2 cellular contexts compared by ENCODE assay signal in the genomic region with DNA sequence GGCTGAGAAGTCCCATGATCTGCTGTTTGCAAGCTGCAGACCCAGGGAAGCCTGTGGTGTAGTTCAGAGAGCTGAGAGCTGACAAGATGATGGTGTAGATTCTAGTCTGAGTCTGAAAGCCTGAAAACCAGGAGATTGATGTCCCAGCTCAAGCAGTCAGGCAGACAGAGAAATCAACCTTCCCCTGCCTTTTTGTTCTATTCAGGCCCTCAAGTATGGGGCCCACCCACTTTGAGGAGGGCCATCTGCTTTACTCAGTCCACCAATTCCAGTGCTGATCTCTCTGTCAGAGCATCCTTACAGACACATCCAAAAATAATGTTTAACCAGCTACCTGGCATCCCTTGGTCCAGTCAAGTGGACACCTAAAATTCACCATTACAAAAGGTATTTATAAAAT.
TF ChIP-seq lines count a peak whose summit lies in the region.

No MANE protein-coding gene starts in this region.

TF ChIP-seq in GM23338, 12 proteins besides CTCF, POLR2A, EP300 and RAD21:
- TF ChIP-seq, protein P1, sequence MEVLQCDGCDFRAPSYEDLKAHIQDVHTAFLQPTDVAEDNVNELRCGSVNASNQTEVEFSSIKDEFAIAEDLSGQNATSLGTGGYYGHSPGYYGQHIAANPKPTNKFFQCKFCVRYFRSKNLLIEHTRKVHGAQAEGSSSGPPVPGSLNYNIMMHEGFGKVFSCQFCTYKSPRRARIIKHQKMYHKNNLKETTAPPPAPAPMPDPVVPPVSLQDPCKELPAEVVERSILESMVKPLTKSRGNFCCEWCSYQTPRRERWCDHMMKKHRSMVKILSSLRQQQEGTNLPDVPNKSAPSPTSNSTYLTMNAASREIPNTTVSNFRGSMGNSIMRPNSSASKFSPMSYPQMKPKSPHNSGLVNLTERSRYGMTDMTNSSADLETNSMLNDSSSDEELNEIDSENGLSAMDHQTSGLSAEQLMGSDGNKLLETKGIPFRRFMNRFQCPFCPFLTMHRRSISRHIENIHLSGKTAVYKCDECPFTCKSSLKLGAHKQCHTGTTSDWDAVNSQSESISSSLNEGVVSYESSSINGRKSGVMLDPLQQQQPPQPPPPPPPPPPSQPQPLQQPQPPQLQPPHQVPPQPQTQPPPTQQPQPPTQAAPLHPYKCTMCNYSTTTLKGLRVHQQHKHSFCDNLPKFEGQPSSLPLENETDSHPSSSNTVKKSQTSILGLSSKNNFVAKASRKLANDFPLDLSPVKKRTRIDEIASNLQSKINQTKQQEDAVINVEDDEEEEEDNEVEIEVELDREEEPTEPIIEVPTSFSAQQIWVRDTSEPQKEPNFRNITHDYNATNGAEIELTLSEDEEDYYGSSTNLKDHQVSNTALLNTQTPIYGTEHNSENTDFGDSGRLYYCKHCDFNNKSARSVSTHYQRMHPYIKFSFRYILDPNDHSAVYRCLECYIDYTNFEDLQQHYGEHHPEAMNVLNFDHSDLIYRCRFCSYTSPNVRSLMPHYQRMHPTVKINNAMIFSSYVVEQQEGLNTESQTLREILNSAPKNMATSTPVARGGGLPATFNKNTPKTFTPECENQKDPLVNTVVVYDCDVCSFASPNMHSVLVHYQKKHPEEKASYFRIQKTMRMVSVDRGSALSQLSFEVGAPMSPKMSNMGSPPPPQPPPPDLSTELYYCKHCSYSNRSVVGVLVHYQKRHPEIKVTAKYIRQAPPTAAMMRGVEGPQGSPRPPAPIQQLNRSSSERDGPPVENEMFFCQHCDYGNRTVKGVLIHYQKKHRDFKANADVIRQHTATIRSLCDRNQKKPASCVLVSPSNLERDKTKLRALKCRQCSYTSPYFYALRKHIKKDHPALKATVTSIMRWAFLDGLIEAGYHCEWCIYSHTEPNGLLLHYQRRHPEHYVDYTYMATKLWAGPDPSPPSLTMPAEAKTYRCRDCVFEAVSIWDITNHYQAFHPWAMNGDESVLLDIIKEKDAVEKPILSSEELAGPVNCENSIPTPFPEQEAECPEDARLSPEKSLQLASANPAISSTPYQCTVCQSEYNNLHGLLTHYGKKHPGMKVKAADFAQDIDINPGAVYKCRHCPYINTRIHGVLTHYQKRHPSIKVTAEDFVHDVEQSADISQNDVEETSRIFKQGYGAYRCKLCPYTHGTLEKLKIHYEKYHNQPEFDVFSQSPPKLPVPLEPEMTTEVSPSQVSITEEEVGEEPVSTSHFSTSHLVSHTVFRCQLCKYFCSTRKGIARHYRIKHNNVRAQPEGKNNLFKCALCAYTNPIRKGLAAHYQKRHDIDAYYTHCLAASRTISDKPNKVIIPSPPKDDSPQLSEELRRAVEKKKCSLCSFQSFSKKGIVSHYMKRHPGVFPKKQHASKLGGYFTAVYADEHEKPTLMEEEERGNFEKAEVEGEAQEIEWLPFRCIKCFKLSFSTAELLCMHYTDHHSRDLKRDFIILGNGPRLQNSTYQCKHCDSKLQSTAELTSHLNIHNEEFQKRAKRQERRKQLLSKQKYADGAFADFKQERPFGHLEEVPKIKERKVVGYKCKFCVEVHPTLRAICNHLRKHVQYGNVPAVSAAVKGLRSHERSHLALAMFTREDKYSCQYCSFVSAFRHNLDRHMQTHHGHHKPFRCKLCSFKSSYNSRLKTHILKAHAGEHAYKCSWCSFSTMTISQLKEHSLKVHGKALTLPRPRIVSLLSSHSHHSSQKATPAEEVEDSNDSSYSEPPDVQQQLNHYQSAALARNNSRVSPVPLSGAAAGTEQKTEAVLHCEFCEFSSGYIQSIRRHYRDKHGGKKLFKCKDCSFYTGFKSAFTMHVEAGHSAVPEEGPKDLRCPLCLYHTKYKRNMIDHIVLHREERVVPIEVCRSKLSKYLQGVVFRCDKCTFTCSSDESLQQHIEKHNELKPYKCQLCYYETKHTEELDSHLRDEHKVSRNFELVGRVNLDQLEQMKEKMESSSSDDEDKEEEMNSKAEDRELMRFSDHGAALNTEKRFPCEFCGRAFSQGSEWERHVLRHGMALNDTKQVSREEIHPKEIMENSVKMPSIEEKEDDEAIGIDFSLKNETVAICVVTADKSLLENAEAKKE (CRISPR knock-in tag; IDR thresholded peaks at IDR 0.05) = no peak
- no peak for TF ChIP-seq POLR2AphosphoS5 (IDR thresholded peaks at IDR 0.05; ENCODE audit: low read depth)
- no peak for TF ChIP-seq EZH2phosphoT487 (IDR thresholded peaks at IDR 0.05; ENCODE audit: unreplicated experiment)
- TF ChIP-seq, protein P2, sequence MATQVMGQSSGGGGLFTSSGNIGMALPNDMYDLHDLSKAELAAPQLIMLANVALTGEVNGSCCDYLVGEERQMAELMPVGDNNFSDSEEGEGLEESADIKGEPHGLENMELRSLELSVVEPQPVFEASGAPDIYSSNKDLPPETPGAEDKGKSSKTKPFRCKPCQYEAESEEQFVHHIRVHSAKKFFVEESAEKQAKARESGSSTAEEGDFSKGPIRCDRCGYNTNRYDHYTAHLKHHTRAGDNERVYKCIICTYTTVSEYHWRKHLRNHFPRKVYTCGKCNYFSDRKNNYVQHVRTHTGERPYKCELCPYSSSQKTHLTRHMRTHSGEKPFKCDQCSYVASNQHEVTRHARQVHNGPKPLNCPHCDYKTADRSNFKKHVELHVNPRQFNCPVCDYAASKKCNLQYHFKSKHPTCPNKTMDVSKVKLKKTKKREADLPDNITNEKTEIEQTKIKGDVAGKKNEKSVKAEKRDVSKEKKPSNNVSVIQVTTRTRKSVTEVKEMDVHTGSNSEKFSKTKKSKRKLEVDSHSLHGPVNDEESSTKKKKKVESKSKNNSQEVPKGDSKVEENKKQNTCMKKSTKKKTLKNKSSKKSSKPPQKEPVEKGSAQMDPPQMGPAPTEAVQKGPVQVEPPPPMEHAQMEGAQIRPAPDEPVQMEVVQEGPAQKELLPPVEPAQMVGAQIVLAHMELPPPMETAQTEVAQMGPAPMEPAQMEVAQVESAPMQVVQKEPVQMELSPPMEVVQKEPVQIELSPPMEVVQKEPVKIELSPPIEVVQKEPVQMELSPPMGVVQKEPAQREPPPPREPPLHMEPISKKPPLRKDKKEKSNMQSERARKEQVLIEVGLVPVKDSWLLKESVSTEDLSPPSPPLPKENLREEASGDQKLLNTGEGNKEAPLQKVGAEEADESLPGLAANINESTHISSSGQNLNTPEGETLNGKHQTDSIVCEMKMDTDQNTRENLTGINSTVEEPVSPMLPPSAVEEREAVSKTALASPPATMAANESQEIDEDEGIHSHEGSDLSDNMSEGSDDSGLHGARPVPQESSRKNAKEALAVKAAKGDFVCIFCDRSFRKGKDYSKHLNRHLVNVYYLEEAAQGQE (IDR thresholded peaks at IDR 0.05; ENCODE audit: unreplicated experiment) = no peak
- TF ChIP-seq ZNF331 (CRISPR knock-in tag; IDR thresholded peaks at IDR 0.05; ENCODE audit: low read depth) = no peak
- TF ChIP-seq EZH2 (IDR thresholded peaks at IDR 0.05; ENCODE audit: low read depth, unreplicated experiment) = no peak
- no peak for TF ChIP-seq ZNF114 (CRISPR knock-in tag; IDR thresholded peaks at IDR 0.05)
- no peak for TF ChIP-seq STAT1 (IDR thresholded peaks at IDR 0.05; ENCODE audit: unreplicated experiment)
- TF ChIP-seq, protein P3, sequence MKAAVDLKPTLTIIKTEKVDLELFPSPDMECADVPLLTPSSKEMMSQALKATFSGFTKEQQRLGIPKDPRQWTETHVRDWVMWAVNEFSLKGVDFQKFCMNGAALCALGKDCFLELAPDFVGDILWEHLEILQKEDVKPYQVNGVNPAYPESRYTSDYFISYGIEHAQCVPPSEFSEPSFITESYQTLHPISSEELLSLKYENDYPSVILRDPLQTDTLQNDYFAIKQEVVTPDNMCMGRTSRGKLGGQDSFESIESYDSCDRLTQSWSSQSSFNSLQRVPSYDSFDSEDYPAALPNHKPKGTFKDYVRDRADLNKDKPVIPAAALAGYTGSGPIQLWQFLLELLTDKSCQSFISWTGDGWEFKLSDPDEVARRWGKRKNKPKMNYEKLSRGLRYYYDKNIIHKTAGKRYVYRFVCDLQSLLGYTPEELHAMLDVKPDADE (IDR thresholded peaks at IDR 0.05) = no peak

TF ChIP-seq in WTC11, 78 proteins besides CTCF, POLR2A, EP300 and RAD21 (continued from another document):
- TF ChIP-seq, protein P4, sequence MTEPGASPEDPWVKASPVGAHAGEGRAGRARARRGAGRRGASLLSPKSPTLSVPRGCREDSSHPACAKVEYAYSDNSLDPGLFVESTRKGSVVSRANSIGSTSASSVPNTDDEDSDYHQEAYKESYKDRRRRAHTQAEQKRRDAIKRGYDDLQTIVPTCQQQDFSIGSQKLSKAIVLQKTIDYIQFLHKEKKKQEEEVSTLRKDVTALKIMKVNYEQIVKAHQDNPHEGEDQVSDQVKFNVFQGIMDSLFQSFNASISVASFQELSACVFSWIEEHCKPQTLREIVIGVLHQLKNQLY (CRISPR knock-in tag; IDR thresholded peaks at IDR 0.05) = no peak
- TF ChIP-seq, protein P5, sequence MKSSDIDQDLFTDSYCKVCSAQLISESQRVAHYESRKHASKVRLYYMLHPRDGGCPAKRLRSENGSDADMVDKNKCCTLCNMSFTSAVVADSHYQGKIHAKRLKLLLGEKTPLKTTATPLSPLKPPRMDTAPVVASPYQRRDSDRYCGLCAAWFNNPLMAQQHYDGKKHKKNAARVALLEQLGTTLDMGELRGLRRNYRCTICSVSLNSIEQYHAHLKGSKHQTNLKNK (CRISPR knock-in tag; IDR thresholded peaks at IDR 0.05) = no peak
- TF ChIP-seq, protein P6, sequence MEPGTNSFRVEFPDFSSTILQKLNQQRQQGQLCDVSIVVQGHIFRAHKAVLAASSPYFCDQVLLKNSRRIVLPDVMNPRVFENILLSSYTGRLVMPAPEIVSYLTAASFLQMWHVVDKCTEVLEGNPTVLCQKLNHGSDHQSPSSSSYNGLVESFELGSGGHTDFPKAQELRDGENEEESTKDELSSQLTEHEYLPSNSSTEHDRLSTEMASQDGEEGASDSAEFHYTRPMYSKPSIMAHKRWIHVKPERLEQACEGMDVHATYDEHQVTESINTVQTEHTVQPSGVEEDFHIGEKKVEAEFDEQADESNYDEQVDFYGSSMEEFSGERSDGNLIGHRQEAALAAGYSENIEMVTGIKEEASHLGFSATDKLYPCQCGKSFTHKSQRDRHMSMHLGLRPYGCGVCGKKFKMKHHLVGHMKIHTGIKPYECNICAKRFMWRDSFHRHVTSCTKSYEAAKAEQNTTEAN (CRISPR knock-in tag; IDR thresholded peaks at IDR 0.05) = no peak
- TF ChIP-seq, protein P7, sequence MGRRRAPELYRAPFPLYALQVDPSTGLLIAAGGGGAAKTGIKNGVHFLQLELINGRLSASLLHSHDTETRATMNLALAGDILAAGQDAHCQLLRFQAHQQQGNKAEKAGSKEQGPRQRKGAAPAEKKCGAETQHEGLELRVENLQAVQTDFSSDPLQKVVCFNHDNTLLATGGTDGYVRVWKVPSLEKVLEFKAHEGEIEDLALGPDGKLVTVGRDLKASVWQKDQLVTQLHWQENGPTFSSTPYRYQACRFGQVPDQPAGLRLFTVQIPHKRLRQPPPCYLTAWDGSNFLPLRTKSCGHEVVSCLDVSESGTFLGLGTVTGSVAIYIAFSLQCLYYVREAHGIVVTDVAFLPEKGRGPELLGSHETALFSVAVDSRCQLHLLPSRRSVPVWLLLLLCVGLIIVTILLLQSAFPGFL (CRISPR knock-in tag; IDR thresholded peaks at IDR 0.05; ENCODE audit: borderline replicate concordance) = no peak
